In the genomic region with DNA sequence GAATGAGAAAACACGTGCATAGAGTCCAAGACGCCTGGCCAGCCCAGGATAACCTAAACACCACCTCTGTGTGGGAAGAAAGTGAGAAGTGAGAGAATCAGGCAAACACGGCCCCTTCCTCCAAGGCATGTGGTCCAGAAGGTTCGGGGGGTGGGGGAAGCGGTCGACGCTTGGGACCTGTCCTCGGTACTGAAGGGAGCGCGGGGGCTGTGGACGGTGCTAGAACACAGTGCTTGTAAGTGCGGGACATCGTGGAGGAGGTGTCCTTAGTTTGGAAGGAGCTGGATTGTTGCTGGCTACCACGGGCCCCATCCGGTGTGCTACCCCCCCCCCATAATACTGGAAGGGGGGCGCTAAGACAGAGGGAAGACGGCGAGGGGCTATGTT, we compare ENCODE assay signal across 19 cellular contexts. TPM values are rescaled to one million over a fixed set of nuclear protein-coding genes. Genes with fewer than 3 reads are reported as not detected.
A peak's percentile ranks its signal among the peaks of the same experiment; 100 is the strongest.
DNase-seq lines count a peak whose midpoint lies in the region; ATAC-seq, FAIRE-seq and TF ChIP-seq lines count a peak whose summit lies in the region.
"Had no signal": no experiment of that assay in that cellular context is flagged by ENCODE, and none has a peak within 500 bp of the region (broad histone marks: within the 10 kb centered on the region; RNA-seq: fewer than 3 reads in every experiment).

No MANE protein-coding gene starts in this region.

- TF ChIP-seq POLR2A in HepG2 (IDR thresholded peaks at IDR 0.05; ENCODE audit: insufficient read depth in 1 of 2, low read depth in 2 of 2, low read length in 2 of 2) = no peak
- no peak for TF ChIP-seq POLR2A in right lobe of liver (IDR thresholded peaks at IDR 0.05)
- no peak for TF ChIP-seq POLR2A in GM12878 (IDR thresholded peaks at IDR 0.05; ENCODE audit: low read depth, low read length)
- TF ChIP-seq POLR2A in stomach (IDR thresholded peaks at IDR 0.05) = no peak

- TF ChIP-seq CTCF in HepG2 (CRISPR knock-in tag; IDR thresholded peaks at IDR 0.05) (no peak), right lobe of liver (IDR thresholded peaks at IDR 0.05) (no peak), GM12878 (IDR thresholded peaks at IDR 0.05 in 2 of 3, conservative IDR thresholded peaks at IDR 0.05 in 1 of 3; ENCODE audit: control insufficient read depth in 2 of 3, extremely low read depth in 1 of 3, insufficient read depth in 1 of 3, low read depth in 3 of 3, low read length in 3 of 3) (no peak), stomach (IDR thresholded peaks at IDR 0.05) (no peak)

- POLR2A ChIA-PET in HepG2 (lab: Yijun Ruan, JAX) (no interaction called here), GM12878 (lab: Charles Lee) (no interaction called here)

- H3K27ac ChIP-seq in HepG2 (ENCODE audit: extremely low read length, insufficient read depth, low read length) = no peak overlapping the region
- H3K27ac ChIP-seq in right lobe of liver = no peak overlapping the region
- no peak overlapping the region for H3K27ac ChIP-seq in GM12878 (ENCODE audit: control insufficient read depth, insufficient read depth)
- H3K27ac ChIP-seq in stomach = no peak overlapping the region
- H3K27ac ChIP-seq: brain microvascular endothelial cell, colonic mucosa, suprapubic skin had no signal

- TF ChIP-seq EP300 in HepG2 (IDR thresholded peaks at IDR 0.05; ENCODE audit: low read depth in 2 of 2, low read length in 2 of 2) = no peak
- no peak for TF ChIP-seq EP300 in HepG2 (CRISPR knock-in tag; IDR thresholded peaks at IDR 0.05; ENCODE audit: borderline replicate concordance)
- no peak for TF ChIP-seq EP300 in GM12878 (IDR thresholded peaks at IDR 0.05; ENCODE audit: borderline replicate concordance in 1 of 2, control insufficient read depth in 1 of 2, low read depth in 2 of 2, low read length in 2 of 2)
- no peak for TF ChIP-seq EP300 in stomach (IDR thresholded peaks at IDR 0.05)

- H3K79me2 ChIP-seq in HepG2 (ENCODE audit: insufficient read depth, low read length) (no peaks in the 10 kb centered on the region), GM12878 (ENCODE audit: control insufficient read depth, insufficient read depth, low read length) (no peaks in the 10 kb centered on the region)

- WGBS in HepG2 (ENCODE audit: low lambda C conversion rate) = 25% methylated on average over 18 of the region's 18 CpGs
- WGBS in right lobe of liver (ENCODE audit: insufficient coverage, low coverage, low lambda C conversion rate, missing lambda C conversion rate) = 8% methylated on average over 7 of the region's 18 CpGs
- 32% methylated on average over 18 of the region's 18 CpGs for WGBS in GM12878 (ENCODE audit: insufficient coverage, insufficient replicate concordance, low lambda C conversion rate, missing lambda C conversion rate)
- 11 to 24% (median 17%) methylated on average over 18 of the region's 18 CpGs for WGBS in stomach, 5 donors

- TF ChIP-seq RAD21 in HepG2 (CRISPR knock-in tag; IDR thresholded peaks at IDR 0.05) (no peak), GM12878 (IDR thresholded peaks at IDR 0.05; ENCODE audit: insufficient read depth, low read depth, low read length) (no peak)

- H3K4me1 ChIP-seq in HepG2 (ENCODE audit: insufficient read depth, low read length) = peaks cover 17% of the 10 kb centered on the region; the same call in 1 of the 2 replicates
- peaks cover 0 to 10% (median 0%) of the 10 kb centered on the region in 4 donors for H3K4me1 ChIP-seq in right lobe of liver
- H3K4me1 ChIP-seq in GM12878 (ENCODE audit: control insufficient read depth, insufficient read depth, low read length) = no peaks in the 10 kb centered on the region; the same call in 1 of the 2 replicates
- peaks cover 11 to 22% (median 16%) of the 10 kb centered on the region in 4 donors for H3K4me1 ChIP-seq in stomach
- H3K4me1 ChIP-seq: colonic mucosa had no signal

- H3K27me3 ChIP-seq in HepG2 (ENCODE audit: control insufficient read depth in 1 of 2, insufficient read depth in 2 of 2, low read length in 2 of 2) = peaks cover 13 to 55% of the 10 kb centered on the region in 2 experiments; a peak in 4 of 5 replicates
- no peaks in the 10 kb centered on the region for H3K27me3 ChIP-seq in right lobe of liver
- peaks cover under 1 to 1% of the 10 kb centered on the region in 2 experiments; a peak in 1 of 4 replicates for H3K27me3 ChIP-seq in GM12878 (replicated peaks in 1 of 2; ENCODE audit: control insufficient read depth in 2 of 2, insufficient read depth in 2 of 2, low read length in 1 of 2)
- peaks cover 0 to 79% (median 43%) of the 10 kb centered on the region in 3 donors for H3K27me3 ChIP-seq in stomach

- no peak for FAIRE-seq in HepG2 (lab: Jason Lieb, UNC)
- FAIRE-seq in GM12878 (lab: Jason Lieb, UNC) = no peak
- FAIRE-seq in urothelium cell line (lab: Jason Lieb, UNC) = peak; percentile 63

- H4K20me1 ChIP-seq in HepG2 (ENCODE audit: insufficient read depth, low read length) (peaks cover 5% of the 10 kb centered on the region; the same call in 1 of the 2 replicates), GM12878 (ENCODE audit: control insufficient read depth, insufficient read depth) (no peaks in the 10 kb centered on the region)

- CTCF ChIA-PET in HepG2 (lab: Yijun Ruan, JAX; ENCODE audit: low intra/inter-chr PET ratio, low total read pairs) = no interaction called here
- CTCF ChIA-PET in GM12878 (lab: Yijun Ruan, JAX) = interaction anchor here (1.4 to 2.2 kb wide), 3 partner anchors 91 to 320 kb away, joined by 3 to 13 read pairs (median 7); no protein-coding TSS in a partner anchor

- H2AFZ ChIP-seq in HepG2 (ENCODE audit: low read length) = no peak overlapping the region
- H2AFZ ChIP-seq in GM12878 (ENCODE audit: control insufficient read depth, low read depth, low read length) = no peak overlapping the region

- in situ Hi-C loops in HepG2 (cut with HindIII; ENCODE audit: extremely low pct_ligation_motif_present, low pct_unique_long_range_greater_than_20kb) (loop anchor here (5.0 kb wide), 1 partner anchor 91 kb away; no protein-coding TSS in a partner anchor), GM12878 (cut with MboI) (no loop called here)

- RAD21 ChIA-PET in GM12878 (lab: Charles Lee; ENCODE audit: unreplicated experiment) = interaction anchor here (1.2 to 1.5 kb wide), 3 partner anchors 91 to 320 kb away, joined by 4 to 10 read pairs (median 9); no protein-coding TSS in a partner anchor

- intact Hi-C loops in HepG2 (cut with micrococcal nuclease; ENCODE audit: unreplicated experiment) = no loop called here
- intact Hi-C loops in right lobe of liver (cut with DNase I) = loop anchor here in 1 of 2 donors (10.0 kb wide), 1 partner anchor 94 kb away; no protein-coding TSS in a partner anchor
- intact Hi-C loops in GM12878 (cut with micrococcal nuclease; ENCODE audit: unreplicated experiment) = loop anchor here (5.0 to 10.0 kb wide), 2 partner anchors 156 to 246 kb away; no protein-coding TSS in a partner anchor
- intact Hi-C loops in stomach (cut with DNase I; ENCODE audit: low total_unique reads) = loop anchor here (10.0 kb wide), 1 partner anchor 94 kb away; no protein-coding TSS in a partner anchor

- no peaks in the 10 kb centered on the region for H3K36me3 ChIP-seq in HepG2 (replicated peaks in 1 of 2; ENCODE audit: control insufficient read depth in 1 of 2, insufficient read depth in 2 of 2, low read length in 2 of 2)
- no peaks in the 10 kb centered on the region for H3K36me3 ChIP-seq in right lobe of liver
- no peaks in the 10 kb centered on the region for H3K36me3 ChIP-seq in GM12878 (ENCODE audit: control insufficient read depth in 2 of 2, insufficient read depth in 2 of 2, low read length in 1 of 2)
- no peaks in the 10 kb centered on the region for H3K36me3 ChIP-seq in stomach
- H3K36me3 ChIP-seq: brain microvascular endothelial cell, colonic mucosa, MG63, suprapubic skin had no signal

- no peak for DNase-seq in HepG2 (ENCODE audit: low spot score)
- DNase-seq in right lobe of liver = no peak
- no peak for DNase-seq in GM12878 (ENCODE audit: low read depth, low spot score)
- DNase-seq in iris pigment epithelial cell (ENCODE audit: low read depth) = peak; percentile 27
- no peak for DNase-seq in urothelium cell line (ENCODE audit: low spot score)
- DNase-seq in stomach = no peak
- DNase-seq: activated CD8-positive, alpha-beta memory T cell treated with anti-CD3 and anti-CD28 coated beads for 24 hours; activated T-cell treated with anti-CD3 and anti-CD28 coated beads, Interleukin-2, amount 50 U/mL, for 48 hours; brain microvascular endothelial cell; CD8-positive, alpha-beta T cell; colonic mucosa; DMS79 treated with DMSO at 0.1 percent for 48 hours; hippocampal formation; MG63; NCI-H1694 treated with DMSO at 0.1 percent for 48 hours had no signal

- BruUV-seq in HepG2 (replicated peaks; lab: Mats Ljungman, UMichigan) = no TSS peak
- BruUV-seq in GM12878 (replicated peaks; lab: Mats Ljungman, UMichigan) = no TSS peak

- H3K4me2 ChIP-seq in HepG2 (ENCODE audit: low read depth, low read length) = no peak overlapping the region
- H3K4me2 ChIP-seq in GM12878 (ENCODE audit: control insufficient read depth, insufficient read depth) = no peak overlapping the region

- H3K9me3 ChIP-seq in HepG2 (ENCODE audit: low read length) (no peaks in the 10 kb centered on the region), right lobe of liver (no peaks in the 10 kb centered on the region), GM12878 (replicated peaks; ENCODE audit: control insufficient read depth, insufficient read depth, low read length) (no peaks in the 10 kb centered on the region), stomach (no peaks in the 10 kb centered on the region)
- H3K9me3 ChIP-seq: colonic mucosa, MG63, suprapubic skin had no signal

- ATAC-seq in HepG2 (no peak), right lobe of liver (no peak), GM12878 (no peak), HG02885 (IDR thresholded peaks at IDR 0.05; ENCODE audit: poor library complexity, unreplicated experiment) (no peak), HG02588 (IDR thresholded peaks at IDR 0.05; ENCODE audit: unreplicated experiment) (no peak)
- ATAC-seq: activated CD4-positive, CD25-positive, alpha-beta regulatory T cell treated with anti-CD3 and anti-CD28 coated beads, Interleukin-2, amount 50 U/mL, for 24 hours; CD8-positive, alpha-beta T cell had no signal

- H3K9ac ChIP-seq in HepG2 (ENCODE audit: insufficient read depth, low read depth, low read length) (no peak overlapping the region), GM12878 (ENCODE audit: control insufficient read depth, insufficient read depth, low read length) (no peak overlapping the region)

- H3K4me3 ChIP-seq in HepG2 (replicated peaks in 1 of 3; ENCODE audit: insufficient read depth in 1 of 3, low read depth in 2 of 3, low read length in 3 of 3) (no peak overlapping the region), right lobe of liver (no peak overlapping the region), GM12878 (no peak overlapping the region), stomach (no peak overlapping the region)
- H3K4me3 ChIP-seq: colonic mucosa, MG63, suprapubic skin had no signal

- SMC1A ChIA-PET in GM12878 (lab: Charles Lee; ENCODE audit: uncharacterized antibody, unreplicated experiment) = interaction anchor here (1.1 to 1.6 kb wide), 3 partner anchors 18 to 91 kb away, joined by 3 to 15 read pairs (median 5); no protein-coding TSS in a partner anchor

RNA-seq across cellular contexts. Expression of gene VSTM2L, which starts 1.7 kb away (rescaled TPM):
- not detected in 2 replicates for total RNA-seq in HepG2 (2016; rRNA removed; fragmentation: Illumina TruSeq; extraction: Trizol)
- total RNA-seq in HepG2 (2016; cell fraction: cytosol; rRNA removed; fragmentation: Illumina TruSeq; extraction: Trizol; ENCODE audit: low read depth) = not detected in 2 replicates
- total RNA-seq in HepG2 (2016; cell fraction: insoluble cytoplasmic fraction; rRNA removed; fragmentation: Illumina TruSeq; extraction: Trizol) = 0.04 TPM in 1 of 2 replicates, not detected in the other
- total RNA-seq in HepG2 (2016; cell fraction: membrane; rRNA removed; fragmentation: Illumina TruSeq; extraction: Trizol) = not detected in 2 replicates
- total RNA-seq in HepG2 (2016; cell fraction: nucleus; rRNA removed; fragmentation: Illumina TruSeq; extraction: Trizol) = not detected in 2 replicates
- polyA plus RNA-seq in HepG2 (2011; rRNA removed) = 0.03 TPM in 1 of 2 replicates, not detected in the other
- polyA plus RNA-seq in HepG2 (2011; cell fraction: cytosol; rRNA removed) = not detected in 2 replicates
- not detected in 2 replicates for polyA plus RNA-seq in HepG2 (2011; cell fraction: nucleus; rRNA removed)
- polyA plus RNA-seq in HepG2 (2012) = 0.19 TPM in 1 of 2 replicates, not detected in the other
- 0.08 TPM in 1 of 2 replicates, not detected in the other for polyA plus RNA-seq in HepG2 (2016; cell fraction: cytosol; fragmentation: Illumina TruSeq; extraction: Trizol; ENCODE audit: low read depth)
- polyA plus RNA-seq in HepG2 (2016; cell fraction: insoluble cytoplasmic fraction; fragmentation: Illumina TruSeq; extraction: Trizol; ENCODE audit: low read depth) = not detected in 2 replicates
- polyA plus RNA-seq in HepG2 (2016; cell fraction: membrane; fragmentation: Illumina TruSeq; extraction: Trizol; ENCODE audit: low read depth) = not detected in 2 replicates
- not detected in 2 replicates for polyA plus RNA-seq in HepG2 (2016; cell fraction: nucleus; fragmentation: Illumina TruSeq; extraction: Trizol; ENCODE audit: insufficient read depth, low read depth)
- not detected in 2 replicates for polyA minus RNA-seq in HepG2 (2011; rRNA and poly(A)+ RNA removed; ENCODE audit: low replicate concordance)
- not detected in 2 replicates for polyA minus RNA-seq in HepG2 (2011; cell fraction: cytosol; rRNA and poly(A)+ RNA removed)
- polyA minus RNA-seq in HepG2 (2011; cell fraction: nucleus; rRNA and poly(A)+ RNA removed) = not detected in 2 replicates
- total RNA-seq in right lobe of liver = 10 to 100 TPM in 1 of 6 experiments, 1 to 10 TPM in 3, under 1 TPM in 2; 0.56 to 10.7 (median 1.8) TPM
- not detected in 2 replicates for total RNA-seq in GM12878 (2013; cell fraction: nucleolus; rRNA removed)
- 0.65 and 1.3 TPM in 2 replicates for total RNA-seq in GM12878 (2014; rRNA removed)
- total RNA-seq in GM12878 (2014; rRNA removed; fragmentation: Illumina TruSeq; extraction: Trizol) = 0.22 and 0.23 TPM in 2 replicates
- 1.3 and 1.5 TPM in 2 replicates for total RNA-seq in GM12878 (2021)
- not detected for polyA plus RNA-seq in GM12878 (2011; ENCODE audit: low read depth)
- not detected in 2 replicates for polyA plus RNA-seq in GM12878 (2011; rRNA removed)
- not detected in 2 replicates for polyA plus RNA-seq in GM12878 (2011; cell fraction: cytosol; rRNA removed)
- polyA plus RNA-seq in GM12878 (2011; cell fraction: nucleus; rRNA removed) = not detected in 2 replicates
- polyA plus RNA-seq in GM12878 (2012) = 0.08 and 0.15 TPM in 2 replicates
- 0.35 TPM in 1 of 2 replicates, not detected in the other for polyA plus RNA-seq in GM12878 (2014; fragmentation: Illumina TruSeq; extraction: Trizol)
- under 1 TPM in 1 of 2 experiments, not detected in 1; 0.05 TPM for polyA plus RNA-seq in GM12878 (2014; fragmentation: Nextera tagmentation; extraction: Ambion mirVana)
- 0.67 and 0.90 TPM in 2 replicates for polyA plus RNA-seq in GM12878 (2014; rRNA removed)
- under 1 TPM; 0.36 to 1.00 TPM for polyA plus RNA-seq in GM12878 (2016; fragmentation: Nextera tagmentation; extraction: Ambion mirVana)
- not detected in 2 replicates for polyA minus RNA-seq in GM12878 (2011; rRNA and poly(A)+ RNA removed)
- not detected in 2 replicates for polyA minus RNA-seq in GM12878 (2011; cell fraction: cytosol; rRNA and poly(A)+ RNA removed)
- polyA minus RNA-seq in GM12878 (2011; cell fraction: nucleus; rRNA and poly(A)+ RNA removed) = not detected in 2 replicates
- total RNA-seq in stomach = 10 to 100 TPM in 2 of 5 donors, 1 to 10 TPM in 1, not detected in 2; 2.6 to 18.3 (median 16.7) TPM
- polyA plus RNA-seq in stomach = 1 to 10 TPM; 1.1 to 3.7 (median 3.1) TPM
- total RNA-seq: CD8-positive, alpha-beta T cell had no signal

Comparison
In these comparisons a context has a peak if more than half of its experiments do, and no peak if none do; other contexts are left out.
1. Of the 75 proteins assayed by ChIP-seq in both HepG2 and GM12878: peak only in HepG2: MAX and ZNF687; only in GM12878: none; in both: REST; in neither: 72.